ENCODE assay signal across 8 cellular contexts in the genomic region with DNA sequence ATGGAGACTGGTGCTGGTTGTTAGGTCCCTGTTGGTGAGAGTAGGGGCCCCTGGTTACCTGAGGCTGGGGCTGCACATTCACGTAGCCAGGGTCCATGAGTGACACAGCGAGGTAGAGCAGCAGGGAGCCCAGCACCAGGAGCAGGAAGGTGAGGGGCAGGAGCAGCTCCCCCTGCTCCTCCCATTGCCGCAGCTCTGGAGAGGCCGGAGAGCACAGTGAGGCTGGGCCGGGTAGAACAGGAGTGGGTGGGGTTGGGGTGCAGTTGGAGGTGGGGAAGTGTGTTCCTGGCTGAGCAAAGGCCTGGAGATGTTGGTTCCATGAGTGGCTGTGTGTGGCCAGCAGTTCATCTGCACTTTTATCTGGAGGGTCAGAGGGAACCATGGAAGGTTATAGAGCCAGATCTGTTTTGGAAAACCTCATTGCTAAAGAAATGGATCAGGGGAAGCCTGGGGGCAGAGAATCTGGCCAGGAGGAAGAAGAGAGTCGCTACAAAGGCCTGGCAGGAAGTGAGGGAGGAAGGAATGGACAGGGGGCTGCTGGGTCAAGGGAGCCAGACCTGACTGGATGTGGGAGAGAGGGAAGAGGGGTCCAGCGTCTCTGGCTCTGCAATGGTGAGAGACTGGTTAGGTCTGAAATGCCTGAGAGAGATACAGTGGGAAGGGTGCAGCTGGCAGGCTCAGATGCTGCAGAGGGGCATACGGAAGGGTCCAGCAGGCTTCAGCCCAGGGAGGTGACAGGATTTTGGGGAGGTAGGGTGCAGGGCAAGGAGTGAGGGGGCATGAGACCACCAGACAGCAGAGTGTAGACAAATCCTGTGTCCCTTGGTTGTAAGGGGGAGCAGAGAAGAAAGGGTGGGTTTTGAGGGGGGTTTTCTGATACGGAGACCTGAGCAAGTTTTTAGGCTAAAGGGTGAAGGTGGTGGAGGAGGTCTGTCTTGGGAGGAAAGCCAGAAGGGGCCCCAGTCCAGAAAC. TPM values are rescaled to one million over a fixed set of nuclear protein-coding genes. Genes with fewer than 3 reads are reported as not detected.
DNase-seq lines count a peak whose midpoint lies in the region; ATAC-seq and TF ChIP-seq lines count a peak whose summit lies in the region.
"Had no signal": no experiment of that assay in that cellular context is flagged by ENCODE, and none has a peak within 500 bp of the region (broad histone marks: within the 10 kb centered on the region; RNA-seq: fewer than 3 reads in every experiment).

No MANE protein-coding gene starts in this region.

- H3K27me3 ChIP-seq in H7 (ENCODE audit: control insufficient read depth, insufficient read depth, low read length), result no peaks in the 10 kb centered on the region
- H3K27me3 ChIP-seq in Panc1 (ENCODE audit: control insufficient read depth, insufficient read depth, low read length), result no peaks in the 10 kb centered on the region

- TF ChIP-seq CTCF in Panc1 (IDR thresholded peaks at IDR 0.05) (no peak), epithelial cell of esophagus (IDR thresholded peaks at IDR 0.05; ENCODE audit: insufficient read depth, low read depth, low read length, missing control alignments) (no peak)

- peaks cover 6% of the 10 kb centered on the region for H3K4me1 ChIP-seq in Panc1 (ENCODE audit: control insufficient read depth, insufficient read depth, low read length)

- ATAC-seq in Panc1 (no peak), GM21737 (IDR thresholded peaks at IDR 0.05; ENCODE audit: unreplicated experiment) (no peak), GM21526 (IDR thresholded peaks at IDR 0.05; ENCODE audit: low FRiP score, unreplicated experiment) (no peak)

- intact Hi-C loops in Panc1 (cut with micrococcal nuclease; ENCODE audit: unreplicated experiment), result no loop called here

- in situ Hi-C loops in Panc1 (cut with HindIII; ENCODE audit: low pct_unique_long_range_greater_than_20kb, low sequenced_read_pairs), result no loop called here

- DNase-seq in H7 (peak; percentile 44), Panc1 (ENCODE audit: low read depth, low spot score) (no peak), epithelial cell of esophagus (ENCODE audit: low read depth) (no peak), CD1c-positive myeloid dendritic cell (ENCODE audit: extremely low spot score) (no peak)
- DNase-seq: NCI-H1417 had no signal

- POLR2A ChIA-PET in Panc1 (lab: Charles Lee), result no interaction called here

- H3K4me3 ChIP-seq in H7 (ENCODE audit: insufficient read depth, low read depth, low read length), result peak overlapping the region; percentile 93; the same call in 1 of the 2 replicates
- H3K4me3 ChIP-seq in Panc1 (ENCODE audit: low read depth in 2 of 2, low read length in 2 of 2), result peak overlapping the region; percentile 79 to 82
- H3K4me3 ChIP-seq in epithelial cell of esophagus (ENCODE audit: low read length), result peak overlapping the region; percentile 92
- peak overlapping the region in 3 of 7 experiments; percentile 60 to 80 (median 68) for H3K4me3 ChIP-seq in skin epidermis

- no TSS peak for BruUV-seq in Panc1 (replicated peaks; lab: Mats Ljungman, UMichigan)

- CTCF ChIA-PET in Panc1 (lab: Charles Lee), result no interaction called here

- H3K27ac ChIP-seq in Panc1 (ENCODE audit: low read length) (peak overlapping the region; percentile 88), skin epidermis (peak overlapping the region in 12 of 21 experiments; percentile 6 to 87 (median 73))

- no peaks in the 10 kb centered on the region; the same call in none of the 2 replicates for H3K36me3 ChIP-seq in H7 (replicated peaks; ENCODE audit: control insufficient read depth, insufficient read depth, low read length)
- peaks cover 3% of the 10 kb centered on the region; the same call in 1 of the 2 replicates for H3K36me3 ChIP-seq in Panc1 (ENCODE audit: control insufficient read depth, insufficient read depth, low read length)

- H3K9me3 ChIP-seq in Panc1 (ENCODE audit: control insufficient read depth, insufficient read depth, low read depth, low read length), result no peaks in the 10 kb centered on the region

RNA-seq across cellular contexts. Expression of gene ZDHHC12, which starts 1.3 kb away (rescaled TPM):
- 66.5 and 76.6 TPM in 2 replicates for total RNA-seq in H7 (2014; rRNA removed; shearing (Covaris generic))
- 39.3 TPM for total RNA-seq in Panc1 (2021; ENCODE audit: unreplicated experiment)
- 63.1 TPM for polyA plus RNA-seq in Panc1 (2012; ENCODE audit: insufficient read length)

RNA-seq across cellular contexts. Expression of gene PKN3, which starts 20.4 kb away (rescaled TPM):
- 29.4 and 35.0 TPM in 2 replicates for total RNA-seq in H7 (2014; rRNA removed; shearing (Covaris generic))
- 19.9 TPM for total RNA-seq in Panc1 (2021; ENCODE audit: unreplicated experiment)
- polyA plus RNA-seq in Panc1 (2012; ENCODE audit: insufficient read length), result 38.9 TPM

RNA-seq across cellular contexts. Expression of gene SET, which starts 33.6 kb away (rescaled TPM):
- 798 and 1,235 TPM in 2 replicates for total RNA-seq in H7 (2014; rRNA removed; shearing (Covaris generic))
- 422 TPM for total RNA-seq in Panc1 (2021; ENCODE audit: unreplicated experiment)
- polyA plus RNA-seq in Panc1 (2012; ENCODE audit: insufficient read length), result 224 TPM

RNA-seq across cellular contexts. Expression of gene ZER1, which starts 49.1 kb away (rescaled TPM):
- 19.6 and 31.1 TPM in 2 replicates for total RNA-seq in H7 (2014; rRNA removed; shearing (Covaris generic))
- total RNA-seq in Panc1 (2021; ENCODE audit: unreplicated experiment), result 16.2 TPM
- polyA plus RNA-seq in Panc1 (2012; ENCODE audit: insufficient read length), result 21.2 TPM
